14 cellular contexts compared by ENCODE assay signal in genomic region chr2:120528051-120528692, GRCh38.
"Had no signal": no experiment of that assay in that cellular context is flagged by ENCODE, and none has a peak within 500 bp of the region (broad histone marks: within the 10 kb centered on the region; RNA-seq: fewer than 3 reads in every experiment).

No MANE protein-coding gene starts in this region.

- H3K4me3 ChIP-seq: dorsolateral prefrontal cortex, esophagus squamous epithelium, sigmoid colon had no signal

- FAIRE-seq: endometrium had no signal

- H3K9me3 ChIP-seq: esophagus squamous epithelium had no signal

- H3K27ac Mint-ChIP-seq: activated CD4-positive, alpha-beta memory T cell treated with anti-CD3 and anti-CD28 coated beads, Interleukin-2, amount 10 ng/mL, durations not matched to agents 7 days and 5 days; activated CD4-positive, alpha-beta T cell treated with anti-CD3 and anti-CD28 coated beads for 36 hours; activated T-cell treated with anti-CD3 and anti-CD28 coated beads, Interleukin-2, amount 50 U/mL, for 72 hours; nephron progenitor cell; stimulated activated naive CD8-positive, alpha-beta T cell treated with anti-CD3 and anti-CD28 coated beads, Interleukin-15, Interleukin-2, amounts not matched to agents 100 ng/mL and 50 ng/mL, for 24 hours; T-helper 2 cell treated with Interferon-gamma antibody and Interleukin-4, amounts not matched to agents 5 μg/mL and 100 μg/mL, for 36 hours had no signal

- ATAC-seq: activated CD4-positive, alpha-beta T cell treated with anti-CD3 and anti-CD28 coated beads for 36 hours; activated T-cell treated with anti-CD3 and anti-CD28 coated beads, Interleukin-2, amount 50 U/mL, for 72 hours; foreskin keratinocyte; left cardiac atrium had no signal

- H3K4me1 Mint-ChIP-seq: activated CD4-positive, alpha-beta memory T cell treated with anti-CD3 and anti-CD28 coated beads, Interleukin-2, amount 10 ng/mL, durations not matched to agents 7 days and 5 days; activated CD4-positive, alpha-beta T cell treated with anti-CD3 and anti-CD28 coated beads for 36 hours had no signal

- DNase-seq: activated CD4-positive, alpha-beta memory T cell treated with anti-CD3 and anti-CD28 coated beads, Interleukin-2, amount 10 ng/mL, durations not matched to agents 7 days and 5 days; activated CD4-positive, alpha-beta T cell treated with anti-CD3 and anti-CD28 coated beads for 36 hours; activated gamma-delta T cell treated with Interleukin-2 at 50 U/mL for 16 hours; activated T-cell treated with anti-CD3 and anti-CD28 coated beads, Interleukin-2, amount 50 U/mL, for 72 hours; esophagus squamous epithelium; foreskin keratinocyte; left cardiac atrium; nephron progenitor cell; sigmoid colon; stimulated activated CD4-positive, alpha-beta T cell treated with anti-CD3 and anti-CD28 coated beads, Interleukin-4, amount 100 ng/mL, for 1 hour had no signal

- H3K4me3 Mint-ChIP-seq: activated CD4-positive, alpha-beta memory T cell treated with anti-CD3 and anti-CD28 coated beads, Interleukin-2, amount 10 ng/mL, durations not matched to agents 7 days and 5 days; activated CD4-positive, alpha-beta T cell treated with anti-CD3 and anti-CD28 coated beads for 36 hours; activated T-cell treated with anti-CD3 and anti-CD28 coated beads, Interleukin-2, amount 50 U/mL, for 72 hours; nephron progenitor cell; stimulated activated naive CD8-positive, alpha-beta T cell treated with anti-CD3 and anti-CD28 coated beads, Interleukin-15, Interleukin-2, amounts not matched to agents 100 ng/mL and 50 ng/mL, for 24 hours; T-helper 2 cell treated with Interferon-gamma antibody and Interleukin-4, amounts not matched to agents 5 μg/mL and 100 μg/mL, for 36 hours had no signal

- H3K4me1 ChIP-seq: foreskin keratinocyte, sigmoid colon had no signal

- H3K27ac ChIP-seq: dorsolateral prefrontal cortex, esophagus squamous epithelium, foreskin keratinocyte, sigmoid colon had no signal

- H3K36me3 ChIP-seq: esophagus squamous epithelium, sigmoid colon had no signal
